Comparison of ENCODE assay signal across 16 cellular contexts in the genomic region with DNA sequence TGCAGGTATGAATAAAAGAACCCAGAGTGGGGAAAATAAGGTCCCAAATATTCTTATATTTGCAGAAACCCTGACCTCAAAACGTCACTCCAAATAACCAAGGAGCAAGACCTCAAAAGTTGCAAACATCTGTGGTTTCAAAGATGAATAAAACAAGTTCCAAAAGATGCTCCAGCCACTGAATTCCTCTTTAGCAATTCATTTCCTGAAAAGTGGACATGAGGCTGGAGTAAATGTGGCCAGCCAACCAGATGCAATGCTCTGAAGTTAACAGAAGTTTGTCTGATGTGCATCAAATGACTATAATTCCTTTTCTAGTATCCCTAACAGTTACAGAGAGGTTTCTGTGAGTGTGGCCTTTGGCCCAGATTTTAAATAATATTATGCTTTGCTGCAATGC.
"Had no signal": no experiment of that assay in that cellular context is flagged by ENCODE, and none has a peak within 500 bp of the region (broad histone marks: within the 10 kb centered on the region; RNA-seq: fewer than 3 reads in every experiment).

No MANE protein-coding gene starts in this region.

- H3K9me3 ChIP-seq: ascending aorta, gastrocnemius medialis, heart right ventricle, left ventricle myocardium inferior, testis, upper lobe of right lung had no signal

- DNase-seq: activated CD4-positive, alpha-beta memory T cell treated with anti-CD3 and anti-CD28 coated beads, Interleukin-2, amount 10 ng/mL, durations not matched to agents 7 days and 5 days; activated gamma-delta T cell treated with Interleukin-2 at 50 U/mL for 16 hours; activated naive CD8-positive, alpha-beta T cell treated with anti-CD3 and anti-CD28 coated beads for 36 hours; activated T-cell treated with anti-CD3 and anti-CD28 coated beads, Interleukin-2, amount 50 U/mL, for 72 hours; central memory CD4-positive, alpha-beta T cell; cortex of kidney; effector CD8-positive, alpha-beta T cell; gastrocnemius medialis; heart right ventricle; left ventricle myocardium inferior; stimulated activated CD4-positive, alpha-beta T cell treated with anti-CD3 and anti-CD28 coated beads, Interleukin-4, amount 100 ng/mL, for 24 hours; T1000; testis; upper lobe of right lung had no signal

- H3K4me1 ChIP-seq: ascending aorta, gastrocnemius medialis, testis, upper lobe of right lung had no signal

- H3K27me3 ChIP-seq: ascending aorta, gastrocnemius medialis, heart right ventricle, testis, upper lobe of right lung had no signal

- H3K27ac ChIP-seq: ascending aorta, gastrocnemius medialis, heart right ventricle, left ventricle myocardium inferior, testis, upper lobe of right lung, VCaP had no signal

- ATAC-seq: activated T-cell treated with anti-CD3 and anti-CD28 coated beads, Interleukin-2, amount 50 U/mL, for 72 hours; gastrocnemius medialis; upper lobe of right lung had no signal

- H3K4me3 ChIP-seq: ascending aorta, gastrocnemius medialis, heart right ventricle, left ventricle myocardium inferior, testis, upper lobe of right lung had no signal

- H3K36me3 ChIP-seq: ascending aorta, gastrocnemius medialis, heart right ventricle, left ventricle myocardium inferior, upper lobe of right lung had no signal
